In the genomic region with DNA sequence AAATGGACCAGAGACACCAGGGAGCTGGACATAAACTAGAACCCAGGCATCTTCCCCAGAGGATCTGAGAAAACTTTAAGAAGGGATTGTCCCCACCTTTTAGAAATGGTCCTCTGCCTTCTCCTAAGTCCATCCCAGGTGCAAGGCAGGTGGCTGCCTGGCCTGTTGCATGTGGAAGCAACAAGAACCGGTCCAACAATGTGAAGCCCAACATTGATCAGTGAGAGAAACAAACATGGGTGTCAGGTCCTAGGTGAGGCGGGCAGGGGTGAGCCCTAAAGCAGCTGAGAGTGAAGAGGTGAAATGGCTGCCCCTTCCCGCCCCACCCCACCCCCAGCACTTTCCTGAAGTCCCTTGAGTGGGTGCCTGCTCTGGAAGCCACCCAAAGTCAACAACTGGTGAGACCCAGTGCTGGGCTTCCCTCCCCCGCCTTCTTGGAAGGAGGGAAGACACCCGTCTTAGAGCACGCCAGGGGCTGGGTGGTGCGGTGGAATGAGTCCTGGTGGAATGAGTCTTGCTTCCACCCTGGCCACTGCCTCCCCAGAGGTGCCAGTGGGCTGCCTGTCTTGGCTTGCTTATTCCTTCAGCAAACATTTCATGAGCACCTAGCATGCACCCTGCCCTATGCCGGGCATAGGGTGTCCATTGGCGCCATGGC, we compare ENCODE assay signal across 10 cellular contexts. TPM values are rescaled to one million over a fixed set of nuclear protein-coding genes. Genes with fewer than 3 reads are reported as not detected.
DNase-seq lines count a peak whose midpoint lies in the region; ATAC-seq and TF ChIP-seq lines count a peak whose summit lies in the region.
"Had no signal": no experiment of that assay in that cellular context is flagged by ENCODE, and none has a peak within 500 bp of the region (broad histone marks: within the 10 kb centered on the region; RNA-seq: fewer than 3 reads in every experiment).

No MANE protein-coding gene starts in this region.

- POLR2A ChIA-PET in activated naive CD8-positive, alpha-beta T cell treated with anti-CD3 and anti-CD28 coated beads, Interleukin-2, amount 10 ng/mL, durations not matched to agents 7 days and 5 days (lab: Charles Lee) = interaction anchor here (0.7 to 0.8 kb wide), 2 partner anchors 138 to 363 kb away, joined by 3 read pairs; no protein-coding TSS in a partner anchor

- peaks cover 31% of the 10 kb centered on the region for H3K36me3 Mint-ChIP-seq in stimulated activated naive CD8-positive, alpha-beta T cell treated with anti-CD3 and anti-CD28 coated beads, Interleukin-15, Interleukin-2, amounts not matched to agents 100 ng/mL and 50 ng/mL, for 24 hours (ENCODE audit: low read depth)
- peaks cover 21% of the 10 kb centered on the region for H3K36me3 Mint-ChIP-seq in activated naive CD8-positive, alpha-beta T cell treated with anti-CD3 and anti-CD28 coated beads, Interleukin-2, amount 10 ng/mL, durations not matched to agents 7 days and 5 days
- H3K36me3 Mint-ChIP-seq in memory B cell = peaks cover 15% of the 10 kb centered on the region

- peak overlapping the region; percentile 85 for H3K27ac Mint-ChIP-seq in stimulated activated naive CD8-positive, alpha-beta T cell treated with anti-CD3 and anti-CD28 coated beads, Interleukin-15, Interleukin-2, amounts not matched to agents 100 ng/mL and 50 ng/mL, for 24 hours
- peak overlapping the region; percentile 78 for H3K27ac Mint-ChIP-seq in activated naive CD8-positive, alpha-beta T cell treated with anti-CD3 and anti-CD28 coated beads, Interleukin-2, amount 10 ng/mL, durations not matched to agents 7 days and 5 days
- H3K27ac Mint-ChIP-seq in memory B cell = peak overlapping the region; percentile 52

- H3K27me3 Mint-ChIP-seq in stimulated activated naive CD8-positive, alpha-beta T cell treated with anti-CD3 and anti-CD28 coated beads, Interleukin-15, Interleukin-2, amounts not matched to agents 100 ng/mL and 50 ng/mL, for 24 hours = no peaks in the 10 kb centered on the region
- no peaks in the 10 kb centered on the region for H3K27me3 Mint-ChIP-seq in activated naive CD8-positive, alpha-beta T cell treated with anti-CD3 and anti-CD28 coated beads, Interleukin-2, amount 10 ng/mL, durations not matched to agents 7 days and 5 days
- H3K27me3 Mint-ChIP-seq in memory B cell = no peaks in the 10 kb centered on the region

- no peak for DNase-seq in stimulated activated naive CD8-positive, alpha-beta T cell treated with anti-CD3 and anti-CD28 coated beads, Interleukin-15, Interleukin-2, amounts not matched to agents 100 U/mL and 50 U/mL, for 24 hours
- DNase-seq in activated naive CD8-positive, alpha-beta T cell treated with anti-CD3 and anti-CD28 coated beads, Interleukin-2, amount 10 ng/mL, durations not matched to agents 7 days and 5 days = no peak
- DNase-seq in memory B cell (ENCODE audit: low spot score in 2 of 2) = no peak
- no peak for DNase-seq in stimulated activated CD4-positive, alpha-beta T cell treated with anti-CD3 and anti-CD28 coated beads, Interleukin-2, amount 100 ng/mL, for 48 hours
- DNase-seq in OCI-M2 (lab: John Stamatoyannopoulos, UW; ENCODE audit: unreplicated experiment) = no peak
- no peak for DNase-seq in GM13977 (ENCODE audit: low spot score)
- DNase-seq: DMS53, mucosa of descending colon had no signal

- ATAC-seq in stimulated activated naive CD8-positive, alpha-beta T cell treated with anti-CD3 and anti-CD28 coated beads, Interleukin-15, Interleukin-2, amounts not matched to agents 100 U/mL and 50 U/mL, for 24 hours = no peak
- no peak for ATAC-seq in activated naive CD8-positive, alpha-beta T cell treated with anti-CD3 and anti-CD28 coated beads, Interleukin-2, amount 10 ng/mL, durations not matched to agents 7 days and 5 days (ENCODE audit: low read depth)
- ATAC-seq in memory B cell (ENCODE audit: low read depth) (no peak), GM21528 (IDR thresholded peaks at IDR 0.05; ENCODE audit: low FRiP score, unreplicated experiment) (no peak)
- ATAC-seq: mucosa of descending colon had no signal

- no peaks in the 10 kb centered on the region for H3K9me3 Mint-ChIP-seq in stimulated activated naive CD8-positive, alpha-beta T cell treated with anti-CD3 and anti-CD28 coated beads, Interleukin-15, Interleukin-2, amounts not matched to agents 100 ng/mL and 50 ng/mL, for 24 hours
- no peaks in the 10 kb centered on the region for H3K9me3 Mint-ChIP-seq in activated naive CD8-positive, alpha-beta T cell treated with anti-CD3 and anti-CD28 coated beads, Interleukin-2, amount 10 ng/mL, durations not matched to agents 7 days and 5 days
- no peaks in the 10 kb centered on the region for H3K9me3 Mint-ChIP-seq in memory B cell

- peaks cover 58% of the 10 kb centered on the region for H3K4me1 Mint-ChIP-seq in stimulated activated naive CD8-positive, alpha-beta T cell treated with anti-CD3 and anti-CD28 coated beads, Interleukin-15, Interleukin-2, amounts not matched to agents 100 ng/mL and 50 ng/mL, for 24 hours (ENCODE audit: low read depth)
- H3K4me1 Mint-ChIP-seq in activated naive CD8-positive, alpha-beta T cell treated with anti-CD3 and anti-CD28 coated beads, Interleukin-2, amount 10 ng/mL, durations not matched to agents 7 days and 5 days = peaks cover 42% of the 10 kb centered on the region
- peaks cover 38% of the 10 kb centered on the region for H3K4me1 Mint-ChIP-seq in memory B cell

- in situ Hi-C loops in GM13977 (cut with MboI; ENCODE audit: low pct_unique_long_range_greater_than_20kb, low sequenced_read_pairs, unreplicated experiment) = no loop called here

- peak overlapping the region; percentile 88 for H3K4me3 Mint-ChIP-seq in stimulated activated naive CD8-positive, alpha-beta T cell treated with anti-CD3 and anti-CD28 coated beads, Interleukin-15, Interleukin-2, amounts not matched to agents 100 ng/mL and 50 ng/mL, for 24 hours
- H3K4me3 Mint-ChIP-seq in activated naive CD8-positive, alpha-beta T cell treated with anti-CD3 and anti-CD28 coated beads, Interleukin-2, amount 10 ng/mL, durations not matched to agents 7 days and 5 days = peak overlapping the region; percentile 98
- peak overlapping the region; percentile 87 for H3K4me3 Mint-ChIP-seq in memory B cell

- TF ChIP-seq CTCF in GM13977 (IDR thresholded peaks at IDR 0.05; ENCODE audit: extremely low read depth, insufficient read depth, missing control alignments) = no peak

RNA-seq across cellular contexts. Expression of gene AP1M1, which starts 1.7 kb away (rescaled TPM):
- 100 to 1,000 TPM; 132 to 135 TPM for total RNA-seq in activated naive CD8-positive, alpha-beta T cell treated with anti-CD3 and anti-CD28 coated beads, Interleukin-2, amount 10 ng/mL, durations not matched to agents 7 days and 5 days

RNA-seq across cellular contexts. Expression of gene FAM32A, which starts 14.2 kb away (rescaled TPM):
- 10 to 100 TPM; 61.4 to 63.4 TPM for total RNA-seq in activated naive CD8-positive, alpha-beta T cell treated with anti-CD3 and anti-CD28 coated beads, Interleukin-2, amount 10 ng/mL, durations not matched to agents 7 days and 5 days

RNA-seq across cellular contexts. Expression of gene CIB3, which starts 26.1 kb away (rescaled TPM):
- not detected for total RNA-seq in activated naive CD8-positive, alpha-beta T cell treated with anti-CD3 and anti-CD28 coated beads, Interleukin-2, amount 10 ng/mL, durations not matched to agents 7 days and 5 days
- total RNA-seq: mucosa of descending colon had no signal

RNA-seq across cellular contexts. Expression of gene HSH2D, which starts 55.9 kb away (rescaled TPM):
- total RNA-seq in activated naive CD8-positive, alpha-beta T cell treated with anti-CD3 and anti-CD28 coated beads, Interleukin-2, amount 10 ng/mL, durations not matched to agents 7 days and 5 days = 10 to 100 TPM; 72.5 to 80.6 TPM
